Comparison of ENCODE assay signal across 22 cellular contexts in the genomic region with DNA sequence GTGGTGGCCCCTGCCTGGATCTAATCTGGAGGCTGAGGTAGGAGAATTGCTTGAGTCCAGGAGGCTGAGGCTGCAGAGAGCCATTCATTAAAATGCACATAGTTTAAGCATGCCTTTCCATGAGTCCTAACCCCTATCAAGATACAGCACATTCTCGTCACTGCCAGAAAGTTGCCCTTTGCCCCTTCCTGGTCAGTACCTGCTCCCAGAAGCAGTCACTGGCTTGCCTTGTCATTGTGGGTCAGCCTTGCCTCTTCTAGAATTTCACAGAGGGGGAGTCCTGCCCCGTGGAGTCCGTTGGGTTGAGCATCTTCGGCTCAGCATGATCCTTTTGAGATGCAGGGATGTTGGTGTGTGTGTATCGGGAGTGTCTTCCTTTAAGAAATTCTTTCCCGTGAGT. TPM values are rescaled to one million over a fixed set of nuclear protein-coding genes. Genes with fewer than 3 reads are reported as not detected.
DNase-seq lines count a peak whose midpoint lies in the region; ATAC-seq and TF ChIP-seq lines count a peak whose summit lies in the region.
"Had no signal": no experiment of that assay in that cellular context is flagged by ENCODE, and none has a peak within 500 bp of the region (broad histone marks: within the 10 kb centered on the region; RNA-seq: fewer than 3 reads in every experiment).

No MANE protein-coding gene starts in this region.

- no peaks in the 10 kb centered on the region for H3K9me3 Mint-ChIP-seq in Calu3 (ENCODE audit: low read depth, unreplicated experiment)
- no peaks in the 10 kb centered on the region for H3K9me3 Mint-ChIP-seq in T-cell
- no peaks in the 10 kb centered on the region for H3K9me3 Mint-ChIP-seq in nephron
- H3K9me3 Mint-ChIP-seq in chondrocyte (ENCODE audit: low read depth), result no peaks in the 10 kb centered on the region
- H3K9me3 Mint-ChIP-seq: activated B cell treated with CpG ODN at 0.5 μM for 24 hours; activated naive CD8-positive, alpha-beta T cell treated with anti-CD3 and anti-CD28 coated beads, Interleukin-2, amount 50 U/mL, for 24 hours; activated T-helper 17 cell treated with anti-CD3 and anti-CD28 coated beads, Interleukin-2, amount 50 U/mL, for 72 hours; CD14-positive monocyte had no signal

- H3K36me3 Mint-ChIP-seq in Calu3 (ENCODE audit: insufficient read depth, unreplicated experiment), result peaks cover 8% of the 10 kb centered on the region
- H3K36me3 Mint-ChIP-seq in T-cell, result peaks cover 13% of the 10 kb centered on the region
- H3K36me3 Mint-ChIP-seq in nephron (ENCODE audit: low read depth), result peaks cover 18% of the 10 kb centered on the region
- peaks cover 2% of the 10 kb centered on the region for H3K36me3 Mint-ChIP-seq in chondrocyte (ENCODE audit: low read depth)

- intact Hi-C loops in Calu3 (cut with micrococcal nuclease; ENCODE audit: unreplicated experiment), result no loop called here

- TF ChIP-seq CTCF in Calu3 (IDR thresholded peaks at IDR 0.05; ENCODE audit: unreplicated experiment), result no peak
- no peak for TF ChIP-seq CTCF in nephron (IDR thresholded peaks at IDR 0.05; ENCODE audit: unreplicated experiment in 3 of 3)
- TF ChIP-seq CTCF in chondrocyte (IDR thresholded peaks at IDR 0.05), result no peak

- CTCF ChIA-PET in Calu3 (lab: Charles Lee), result interaction anchor here (0.6 kb wide), 1 partner anchor 837 kb away, joined by 4 read pairs; no protein-coding TSS in a partner anchor
- CTCF ChIA-PET in T-cell (lab: Charles Lee), result no interaction called here

- H3K4me3 Mint-ChIP-seq in Calu3 (ENCODE audit: low read depth, unreplicated experiment), result no peak overlapping the region
- no peak overlapping the region for H3K4me3 Mint-ChIP-seq in T-cell
- H3K4me3 Mint-ChIP-seq in nephron, result no peak overlapping the region
- H3K4me3 Mint-ChIP-seq in chondrocyte (ENCODE audit: unreplicated experiment), result no peak overlapping the region
- H3K4me3 Mint-ChIP-seq: activated B cell treated with CpG ODN at 0.5 μM for 24 hours; activated naive CD8-positive, alpha-beta T cell treated with anti-CD3 and anti-CD28 coated beads, Interleukin-2, amount 50 U/mL, for 24 hours; activated T-helper 17 cell treated with anti-CD3 and anti-CD28 coated beads, Interleukin-2, amount 50 U/mL, for 72 hours; CD14-positive monocyte had no signal

- H3K27ac Mint-ChIP-seq in Calu3 (ENCODE audit: unreplicated experiment), result peak overlapping the region; percentile 31
- H3K27ac Mint-ChIP-seq in T-cell, result peak overlapping the region; percentile 15 to 48
- peak overlapping the region in 2 of 3 experiments; percentile 3 to 10 for H3K27ac Mint-ChIP-seq in nephron
- no peak overlapping the region for H3K27ac Mint-ChIP-seq in chondrocyte (ENCODE audit: unreplicated experiment)
- H3K27ac Mint-ChIP-seq: activated B cell treated with CpG ODN at 0.5 μM for 24 hours; activated naive CD8-positive, alpha-beta T cell treated with anti-CD3 and anti-CD28 coated beads, Interleukin-2, amount 50 U/mL, for 24 hours; activated T-helper 17 cell treated with anti-CD3 and anti-CD28 coated beads, Interleukin-2, amount 50 U/mL, for 72 hours had no signal

- no peaks in the 10 kb centered on the region for H3K27me3 Mint-ChIP-seq in Calu3 (ENCODE audit: unreplicated experiment)
- no peaks in the 10 kb centered on the region for H3K27me3 Mint-ChIP-seq in T-cell
- no peaks in the 10 kb centered on the region for H3K27me3 Mint-ChIP-seq in nephron (ENCODE audit: low read depth)
- no peaks in the 10 kb centered on the region for H3K27me3 Mint-ChIP-seq in chondrocyte (ENCODE audit: low read depth)
- H3K27me3 Mint-ChIP-seq: activated B cell treated with CpG ODN at 0.5 μM for 24 hours; activated naive CD8-positive, alpha-beta T cell treated with anti-CD3 and anti-CD28 coated beads, Interleukin-2, amount 50 U/mL, for 24 hours; activated T-helper 17 cell treated with anti-CD3 and anti-CD28 coated beads, Interleukin-2, amount 50 U/mL, for 72 hours had no signal

- ATAC-seq in T-cell (replicated peaks in 1 of 4) (no peak), GM18498 (IDR thresholded peaks at IDR 0.05; ENCODE audit: unreplicated experiment) (no peak)
- ATAC-seq: activated naive CD8-positive, alpha-beta T cell treated with anti-CD3 and anti-CD28 coated beads, Interleukin-2, amount 50 U/mL, for 24 hours; activated T-helper 17 cell treated with anti-CD3 and anti-CD28 coated beads, Interleukin-2, amount 50 U/mL, for 72 hours; foreskin keratinocyte; stimulated activated naive CD8-positive, alpha-beta T cell treated with anti-CD3 and anti-CD28 coated beads, Interleukin-15, Interleukin-2, amounts not matched to agents 100 U/mL and 50 U/mL, for 24 hours; upper lobe of right lung had no signal

- DNase-seq in Calu3 (no peak), T-cell (no peak), iPS DF 19.7 (ENCODE audit: low read depth, low spot score) (peak; percentile 89), SIG-M5 treated with dmso at 0.1 percent for 504 hours (lab: John Stamatoyannopoulos, UW; ENCODE audit: unreplicated experiment) (no peak), chondrocyte (ENCODE audit: low spot score) (no peak)
- DNase-seq in stimulated activated naive CD4-positive, alpha-beta T cell treated with Interleukin-2 at 50 U/mL for 16 hours (lab: John Stamatoyannopoulos, UW), result no peak
- DNase-seq: activated B cell treated with CpG ODN at 0.5 μM for 24 hours; activated CD8-positive, alpha-beta memory T cell treated with anti-CD3 and anti-CD28 coated beads for 24 hours; activated naive CD8-positive, alpha-beta T cell treated with anti-CD3 and anti-CD28 coated beads, Interleukin-2, amount 50 U/mL, for 24 hours; central memory CD4-positive, alpha-beta T cell; foreskin keratinocyte; NCI-H146; NCI-H446; SHP77; stimulated activated naive CD8-positive, alpha-beta T cell treated with anti-CD3 and anti-CD28 coated beads, Interleukin-15, Interleukin-2, amounts not matched to agents 100 U/mL and 50 U/mL, for 24 hours; T-helper 2 cell; upper lobe of right lung had no signal

- H3K4me1 Mint-ChIP-seq in Calu3 (ENCODE audit: low read depth, unreplicated experiment), result peaks cover 22% of the 10 kb centered on the region
- H3K4me1 Mint-ChIP-seq in T-cell, result peaks cover 47 to 55% (median 51%) of the 10 kb centered on the region in 3 donors
- peaks cover 10% of the 10 kb centered on the region for H3K4me1 Mint-ChIP-seq in nephron
- H3K4me1 Mint-ChIP-seq in chondrocyte (ENCODE audit: low read depth), result peaks cover 20% of the 10 kb centered on the region

- POLR2A ChIA-PET in T-cell (lab: Charles Lee), result no interaction called here

- BruUV-seq in Calu3 (replicated peaks; lab: Mats Ljungman, UMichigan), result no TSS peak

RNA-seq across cellular contexts. Expression of a gene that starts 10.8 kb away (rescaled TPM):
- total RNA-seq in Calu3 (2022) (24.4 TPM in 2 replicates), T-cell (10 to 100 TPM; 31.9 to 39.3 (median 35.1) TPM), chondrocyte (13.2 to 14.4 TPM (median 13.4 TPM) in 3 replicates)

RNA-seq across cellular contexts. Expression of a gene that starts 46.8 kb away (rescaled TPM):
- not detected in 2 replicates for total RNA-seq in Calu3 (2022)
- 1 to 10 TPM in 1 of 5 donors, under 1 TPM in 4; 0.58 to 1.1 (median 0.65) TPM for total RNA-seq in T-cell
- not detected in 3 replicates for total RNA-seq in chondrocyte
- total RNA-seq: activated B cell treated with CpG ODN at 0.5 μM for 24 hours, Daoy, foreskin keratinocyte had no signal
